ENCODE assay signal across 27 cellular contexts in the genomic region with DNA sequence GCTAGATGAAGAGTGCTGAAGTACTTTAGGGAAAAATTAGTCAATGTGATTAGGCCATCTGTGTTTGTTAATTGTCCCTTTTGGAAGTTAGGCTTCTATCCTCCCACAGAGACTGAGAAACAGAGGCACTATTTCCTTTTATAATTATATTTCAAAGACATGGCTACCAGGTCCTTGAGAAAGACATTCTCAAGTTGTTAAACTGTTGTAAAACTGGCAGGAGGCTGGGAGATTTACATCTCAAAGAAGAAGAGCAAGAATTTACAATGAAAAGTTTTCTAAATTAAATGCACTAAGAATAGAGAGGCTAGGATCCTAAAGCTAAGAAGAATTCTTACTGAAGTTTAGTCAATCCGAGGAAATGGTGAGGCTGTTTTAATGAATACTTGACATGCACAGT.
"Had no signal": no experiment of that assay in that cellular context is flagged by ENCODE, and none has a peak within 500 bp of the region (broad histone marks: within the 10 kb centered on the region; RNA-seq: fewer than 3 reads in every experiment).

No MANE protein-coding gene starts in this region.

- H3K27ac ChIP-seq: brain microvascular endothelial cell, cardiac muscle cell, SJSA1 had no signal

- H3K27me3 ChIP-seq: brain microvascular endothelial cell, cardiac muscle cell, SJSA1 had no signal

- H3K9me3 Mint-ChIP-seq: activated CD4-positive, alpha-beta memory T cell treated with anti-CD3 and anti-CD28 coated beads, Interleukin-2, amount 10 ng/mL, durations not matched to agents 7 days and 5 days; activated CD4-positive, alpha-beta T cell treated with anti-CD3 and anti-CD28 coated beads, Interleukin-2, amount 10 ng/mL, durations not matched to agents 7 days and 5 days; activated naive CD4-positive, alpha-beta T cell treated with anti-CD3 and anti-CD28 coated beads for 36 hours; activated T-helper 17 cell treated with anti-CD3 and anti-CD28 coated beads, Interleukin-2, amount 50 U/mL, for 72 hours had no signal

- H3K36me3 Mint-ChIP-seq: activated naive CD8-positive, alpha-beta T cell had no signal

- H3K27me3 Mint-ChIP-seq: activated CD4-positive, alpha-beta memory T cell treated with anti-CD3 and anti-CD28 coated beads, Interleukin-2, amount 10 ng/mL, durations not matched to agents 7 days and 5 days; activated CD4-positive, alpha-beta T cell treated with anti-CD3 and anti-CD28 coated beads, Interleukin-2, amount 10 ng/mL, durations not matched to agents 7 days and 5 days; activated naive CD8-positive, alpha-beta T cell; activated T-helper 17 cell treated with anti-CD3 and anti-CD28 coated beads, Interleukin-2, amount 50 U/mL, for 72 hours; T-helper 17 cell had no signal

- H3K4me1 ChIP-seq: SJSA1 had no signal

- H3K9me3 ChIP-seq: SJSA1 had no signal

- H3K36me3 ChIP-seq: brain microvascular endothelial cell, cardiac muscle cell, SJSA1 had no signal

- H3K4me3 ChIP-seq: cardiac muscle cell, SJSA1 had no signal

- H3K4me1 Mint-ChIP-seq: activated CD4-positive, alpha-beta memory T cell treated with anti-CD3 and anti-CD28 coated beads, Interleukin-2, amount 10 ng/mL, durations not matched to agents 7 days and 5 days; activated CD4-positive, alpha-beta T cell treated with anti-CD3 and anti-CD28 coated beads, Interleukin-2, amount 10 ng/mL, durations not matched to agents 7 days and 5 days; activated T-helper 17 cell treated with anti-CD3 and anti-CD28 coated beads, Interleukin-2, amount 50 U/mL, for 72 hours; T-helper 17 cell had no signal

- H3K27ac Mint-ChIP-seq: activated CD4-positive, alpha-beta memory T cell treated with anti-CD3 and anti-CD28 coated beads, Interleukin-2, amount 10 ng/mL, durations not matched to agents 7 days and 5 days; activated CD4-positive, alpha-beta T cell treated with anti-CD3 and anti-CD28 coated beads, Interleukin-2, amount 10 ng/mL, durations not matched to agents 7 days and 5 days; activated naive CD4-positive, alpha-beta T cell treated with anti-CD3 and anti-CD28 coated beads for 36 hours; activated naive CD8-positive, alpha-beta T cell; activated T-helper 17 cell treated with anti-CD3 and anti-CD28 coated beads, Interleukin-2, amount 50 U/mL, for 72 hours; T-helper 17 cell had no signal

- DNase-seq: activated CD4-positive, alpha-beta memory T cell treated with anti-CD3 and anti-CD28 coated beads, Interleukin-2, amount 10 ng/mL, durations not matched to agents 7 days and 5 days; activated CD4-positive, alpha-beta T cell treated with anti-CD3 and anti-CD28 coated beads, Interleukin-2, amount 10 ng/mL, durations not matched to agents 7 days and 5 days; activated CD4-positive, CD25-positive, alpha-beta regulatory T cell; activated gamma-delta T cell; activated naive CD4-positive, alpha-beta T cell treated with anti-CD3 and anti-CD28 coated beads for 36 hours; activated T-cell treated with anti-CD3 and anti-CD28 coated beads for 4 hours; activated T-cell treated with anti-CD3 and anti-CD28 coated beads, Interleukin-2, amount 50 U/mL, for 48 hours; amygdala; brain microvascular endothelial cell; Kasumi-1; KBM-7; NCI-H1105 treated with DMSO at 0.1 percent for 48 hours; NCI-H1436 treated with DMSO at 0.1 percent for 48 hours; NCI-H187; NCI-H2081; NCI-H446 treated with DMSO at 0.1 percent for 48 hours; NCI-H524 treated with DMSO at 0.1 percent for 48 hours; NCI-H82; NK-92 treated with Interleukin-12 subunit alpha and Interleukin-12 subunit beta, amount 100 ng/mL, for 24 hours; PC-3; SHP77; T-helper 17 cell; T-helper 9 cell had no signal

- H3K4me3 Mint-ChIP-seq: activated CD4-positive, alpha-beta memory T cell treated with anti-CD3 and anti-CD28 coated beads, Interleukin-2, amount 10 ng/mL, durations not matched to agents 7 days and 5 days; activated CD4-positive, alpha-beta T cell treated with anti-CD3 and anti-CD28 coated beads, Interleukin-2, amount 10 ng/mL, durations not matched to agents 7 days and 5 days; activated naive CD4-positive, alpha-beta T cell treated with anti-CD3 and anti-CD28 coated beads for 36 hours; activated naive CD8-positive, alpha-beta T cell; activated T-helper 17 cell treated with anti-CD3 and anti-CD28 coated beads, Interleukin-2, amount 50 U/mL, for 72 hours; T-helper 17 cell had no signal
